In genomic region chr3:117874904-117875874, GRCh38 we compare ENCODE assay signal across 26 cellular contexts.
DNase-seq lines count a peak whose midpoint lies in the region; ATAC-seq and TF ChIP-seq lines count a peak whose summit lies in the region.
"Had no signal": no experiment of that assay in that cellular context is flagged by ENCODE, and none has a peak within 500 bp of the region (broad histone marks: within the 10 kb centered on the region; RNA-seq: fewer than 3 reads in every experiment).

No MANE protein-coding gene starts in this region.

- no peaks in the 10 kb centered on the region for H3K9me1 ChIP-seq in IMR-90 (ENCODE audit: insufficient read depth, low read length)

- H2BK20ac ChIP-seq in IMR-90 (ENCODE audit: low read depth, low read length), result no peak overlapping the region

- ATAC-seq in IMR-90 (ENCODE audit: low read depth) (peak; percentile 67), HG03175 (IDR thresholded peaks at IDR 0.05; ENCODE audit: unreplicated experiment) (no peak), mucosa of descending colon (no peak)
- ATAC-seq: activated CD8-positive, alpha-beta T cell treated with anti-CD3 and anti-CD28 coated beads, Interleukin-2, amount 10 ng/mL, durations not matched to agents 7 days and 5 days; GM12878; naive thymus-derived CD4-positive, alpha-beta T cell; stimulated activated memory B cell treated with anti-CD40 and anti-IgM and Interleukin-4, amounts not matched to agents 10 μg/mL and 1 μg/mL and 100 μg/mL, for 72 hours had no signal

- H3K79me1 ChIP-seq in IMR-90 (ENCODE audit: low read depth in 1 of 2, low read length in 2 of 2), result no peaks in the 10 kb centered on the region

- H3K9me3 Mint-ChIP-seq in brain, result peaks cover 0 to 2% (median 0%) of the 10 kb centered on the region in 5 experiments
- H3K9me3 Mint-ChIP-seq: activated naive CD4-positive, alpha-beta T cell treated with anti-CD3 and anti-CD28 coated beads, Interleukin-2, amount 10 ng/mL, durations not matched to agents 7 days and 5 days; mesothelial cell of epicardium; T-helper 2 cell treated with Interferon-gamma antibody and Interleukin-4, amounts not matched to agents 5 μg/mL and 100 μg/mL, for 36 hours; type B pancreatic cell had no signal

- intact Hi-C loops in IMR-90 (cut with micrococcal nuclease) (no loop called here), mucosa of descending colon (cut with DNase I, micrococcal nuclease) (no loop called here)

- H4K91ac ChIP-seq in IMR-90 (ENCODE audit: insufficient read depth, low read depth, low read length), result no peak overlapping the region

- dilution Hi-C loops in IMR-90 (cut with HindIII; ENCODE audit: low sequenced_read_pairs, unreplicated experiment), result no loop called here

- CTCF ChIA-PET in IMR-90 (lab: Yijun Ruan, JAX), result interaction anchor here (1.3 kb wide), 1 partner anchor 9 kb away, joined by 3 read pairs; no protein-coding TSS in a partner anchor

- peak overlapping the region in 4 of 5 experiments; percentile 54 to 87 (median 80) for H3K27ac Mint-ChIP-seq in brain
- H3K27ac Mint-ChIP-seq: activated CD8-positive, alpha-beta T cell treated with anti-CD3 and anti-CD28 coated beads, Interleukin-2, amount 10 ng/mL, durations not matched to agents 7 days and 5 days; activated naive CD4-positive, alpha-beta T cell treated with anti-CD3 and anti-CD28 coated beads, Interleukin-2, amount 10 ng/mL, durations not matched to agents 7 days and 5 days; mesothelial cell of epicardium; naive thymus-derived CD4-positive, alpha-beta T cell; stimulated activated memory B cell treated with anti-CD40 and anti-IgM and Interleukin-4, amounts not matched to agents 10 μg/mL and 1 μg/mL and 100 μg/mL, for 72 hours; T-helper 2 cell treated with Interferon-gamma antibody and Interleukin-4, amounts not matched to agents 5 μg/mL and 100 μg/mL, for 36 hours; type B pancreatic cell had no signal

- TF ChIP-seq RAD21 in IMR-90 (IDR thresholded peaks at IDR 0.05; ENCODE audit: low read length), result no peak

- in situ Hi-C loops in IMR-90 (cut with MboI; ENCODE audit: low sequenced_read_pairs), result no loop called here

- no CpG with 5 or more reads among the region's 1 CpG for whole genome bisulfite sequencing in IMR-90 (ENCODE audit: extremely low coverage in 2 of 2, insufficient read length in 1 of 2), 2 experiments

- H3K4me2 ChIP-seq in IMR-90 (ENCODE audit: low read depth, low read length), result no peak overlapping the region
- H3K4me2 ChIP-seq: KMS-11 had no signal

- H3K9me3 ChIP-seq in IMR-90 (ENCODE audit: control insufficient read depth, insufficient read depth, low read length) (no peaks in the 10 kb centered on the region), mucosa of descending colon (no peaks in the 10 kb centered on the region)
- H3K9me3 ChIP-seq: breast epithelium, Peyer's patch had no signal

- no peak overlapping the region for H3K56ac ChIP-seq in IMR-90 (ENCODE audit: extremely low read depth, insufficient read depth, low read length)

- H3K4me3 ChIP-seq in IMR-90 (ENCODE audit: insufficient read depth, low read depth, low read length), result no peak overlapping the region
- no peak overlapping the region for H3K4me3 ChIP-seq in mucosa of descending colon
- H3K4me3 ChIP-seq: breast epithelium, GM12878, Peyer's patch had no signal

- H3K36me3 Mint-ChIP-seq in brain, result no peaks in the 10 kb centered on the region
- H3K36me3 Mint-ChIP-seq: activated naive CD4-positive, alpha-beta T cell treated with anti-CD3 and anti-CD28 coated beads, Interleukin-2, amount 10 ng/mL, durations not matched to agents 7 days and 5 days; mesothelial cell of epicardium; naive thymus-derived CD4-positive, alpha-beta T cell; stimulated activated memory B cell treated with anti-CD40 and anti-IgM and Interleukin-4, amounts not matched to agents 10 μg/mL and 1 μg/mL and 100 μg/mL, for 72 hours had no signal

- H3K4ac ChIP-seq in IMR-90 (ENCODE audit: low read depth, low read length), result no peak overlapping the region

- no peak overlapping the region for H2BK5ac ChIP-seq in IMR-90 (ENCODE audit: low read depth, low read length, poor library complexity, severe bottlenecking)

- no peak overlapping the region for H2AK5ac ChIP-seq in IMR-90 (ENCODE audit: low read depth, low read length)

- H2BK120ac ChIP-seq in IMR-90 (ENCODE audit: low read depth, low read length), result no peak overlapping the region

- no TSS peak for BruUV-seq in IMR-90 (replicated peaks; lab: Mats Ljungman, UMichigan)

- H3K18ac ChIP-seq in IMR-90 (ENCODE audit: low read depth, low read length), result no peak overlapping the region

- no peaks in the 10 kb centered on the region for H3K27me3 Mint-ChIP-seq in brain
- H3K27me3 Mint-ChIP-seq: activated naive CD4-positive, alpha-beta T cell treated with anti-CD3 and anti-CD28 coated beads, Interleukin-2, amount 10 ng/mL, durations not matched to agents 7 days and 5 days; naive thymus-derived CD4-positive, alpha-beta T cell; stimulated activated memory B cell treated with anti-CD40 and anti-IgM and Interleukin-4, amounts not matched to agents 10 μg/mL and 1 μg/mL and 100 μg/mL, for 72 hours had no signal

- TF ChIP-seq CTCF in IMR-90 (conservative IDR thresholded peaks at IDR 0.05; ENCODE audit: low read depth, low read length) (no peak), brain (conservative IDR thresholded peaks at IDR 0.05) (no peak), mucosa of descending colon (IDR thresholded peaks at IDR 0.05) (no peak)

- no peak overlapping the region for H3K9ac ChIP-seq in IMR-90 (ENCODE audit: low read depth, low read length)
- H3K9ac ChIP-seq: KMS-11 had no signal

- no peak for TF ChIP-seq POLR2A in IMR-90 (IDR thresholded peaks at IDR 0.05; ENCODE audit: low read depth, low read length)

- no peak overlapping the region for H2BK15ac ChIP-seq in IMR-90 (ENCODE audit: low read depth, low read length)

- peaks cover 35% of the 10 kb centered on the region for H3K4me1 Mint-ChIP-seq in brain
- H3K4me1 Mint-ChIP-seq: activated naive CD4-positive, alpha-beta T cell treated with anti-CD3 and anti-CD28 coated beads, Interleukin-2, amount 10 ng/mL, durations not matched to agents 7 days and 5 days; naive thymus-derived CD4-positive, alpha-beta T cell; stimulated activated memory B cell treated with anti-CD40 and anti-IgM and Interleukin-4, amounts not matched to agents 10 μg/mL and 1 μg/mL and 100 μg/mL, for 72 hours had no signal

- no peak overlapping the region for H3K27ac ChIP-seq in IMR-90 (ENCODE audit: insufficient read depth, low read length)
- H3K27ac ChIP-seq: breast epithelium, KMS-11, Peyer's patch had no signal

- peak overlapping the region in 1 of 5 experiments; percentile 59 for H3K4me3 Mint-ChIP-seq in brain
- H3K4me3 Mint-ChIP-seq: activated CD8-positive, alpha-beta T cell treated with anti-CD3 and anti-CD28 coated beads, Interleukin-2, amount 10 ng/mL, durations not matched to agents 7 days and 5 days; activated naive CD4-positive, alpha-beta T cell treated with anti-CD3 and anti-CD28 coated beads, Interleukin-2, amount 10 ng/mL, durations not matched to agents 7 days and 5 days; mesothelial cell of epicardium; naive thymus-derived CD4-positive, alpha-beta T cell; stimulated activated memory B cell treated with anti-CD40 and anti-IgM and Interleukin-4, amounts not matched to agents 10 μg/mL and 1 μg/mL and 100 μg/mL, for 72 hours; T-helper 2 cell treated with Interferon-gamma antibody and Interleukin-4, amounts not matched to agents 5 μg/mL and 100 μg/mL, for 36 hours; type B pancreatic cell had no signal

- no peak overlapping the region for H4K8ac ChIP-seq in IMR-90 (ENCODE audit: low read depth in 2 of 2, low read length in 2 of 2)

- peak; percentile 52 for DNase-seq in IMR-90
- DNase-seq in kidney tubule cell (ENCODE audit: low spot score), result peak; percentile 13
- DNase-seq in Kasumi-1 (lab: John Stamatoyannopoulos, UW), result no peak
- no peak for DNase-seq in mucosa of descending colon
- no peak for DNase-seq in dedifferentiated amniotic fluid mesenchymal stem cell (ENCODE audit: extremely low spot score)
- DNase-seq: activated CD4-positive, alpha-beta T cell treated with anti-CD3 and anti-CD28 coated beads for 4 hours; activated CD8-positive, alpha-beta T cell treated with anti-CD3 and anti-CD28 coated beads, Interleukin-2, amount 10 ng/mL, durations not matched to agents 7 days and 5 days; activated naive CD4-positive, alpha-beta T cell treated with anti-CD3 and anti-CD28 coated beads, Interleukin-2, amount 10 ng/mL, durations not matched to agents 7 days and 5 days; amniotic stem cell; left ventricle myocardium superior; naive thymus-derived CD4-positive, alpha-beta T cell; NCI-H1436 treated with DMSO at 0.1 percent for 48 hours; NCI-H226; NCI-H526 treated with DMSO at 0.1 percent for 48 hours; nucleus accumbens; Peyer's patch; SIG-M5 had no signal

- H2AFZ ChIP-seq in IMR-90 (replicated peaks; ENCODE audit: low read length, poor library complexity), result no peak overlapping the region

- H3K14ac ChIP-seq in IMR-90 (replicated peaks; ENCODE audit: low read depth, low read length), result no peak overlapping the region

- no peak overlapping the region for H3K23ac ChIP-seq in IMR-90 (ENCODE audit: low read depth, low read length)

- no peaks in the 10 kb centered on the region for H4K20me1 ChIP-seq in IMR-90 (ENCODE audit: insufficient read depth, low read length)

- H3K36me3 ChIP-seq in IMR-90 (ENCODE audit: control insufficient read depth, insufficient read depth, low read length) (no peaks in the 10 kb centered on the region), mucosa of descending colon (ENCODE audit: low read depth) (no peaks in the 10 kb centered on the region)
- H3K36me3 ChIP-seq: breast epithelium, Peyer's patch had no signal

- H3K4me1 ChIP-seq in IMR-90 (ENCODE audit: control insufficient read depth, insufficient read depth, low read length) (no peaks in the 10 kb centered on the region; the same call in 1 of the 2 replicates), mucosa of descending colon (ENCODE audit: low read depth) (no peaks in the 10 kb centered on the region)
- H3K4me1 ChIP-seq: breast epithelium, Peyer's patch had no signal

- H3K27me3 ChIP-seq in IMR-90 (ENCODE audit: control insufficient read depth, insufficient read depth, low read length), result no peaks in the 10 kb centered on the region
- H3K27me3 ChIP-seq: breast epithelium, Peyer's patch had no signal

- no peak overlapping the region for H4K5ac ChIP-seq in IMR-90 (ENCODE audit: low read depth, low read length)

- POLR2A ChIA-PET in IMR-90 (lab: Charles Lee; ENCODE audit: unreplicated experiment), result no interaction called here

- H2AK9ac ChIP-seq in IMR-90 (replicated peaks; ENCODE audit: low read depth, low read length, poor library complexity), result no peak overlapping the region

TF ChIP-seq in IMR-90, 13 proteins besides CTCF, POLR2A, EP300 and RAD21 (continues in another document):
- TF ChIP-seq BHLHE40 (IDR thresholded peaks at IDR 0.05; ENCODE audit: low read depth, low read length), result no peak
- TF ChIP-seq RFX5 (IDR thresholded peaks at IDR 0.05; ENCODE audit: low read depth, low read length), result no peak
- TF ChIP-seq MXI1 (IDR thresholded peaks at IDR 0.05; ENCODE audit: borderline replicate concordance, low read depth, low read length), result no peak
- no peak for TF ChIP-seq SMC3 (IDR thresholded peaks at IDR 0.05; ENCODE audit: low read depth, low read length)
- TF ChIP-seq CEBPB (IDR thresholded peaks at IDR 0.05; ENCODE audit: low read depth, low read length), result no peak
- TF ChIP-seq FOS (IDR thresholded peaks at IDR 0.05; ENCODE audit: low read depth, low read length), result no peak

Comparison
In these comparisons a context has a peak if more than half of its experiments do, and no peak if none do; other contexts are left out.
1. DNase-seq: peak in IMR-90 (single experiment) and kidney tubule cell (single experiment); none in Kasumi-1 (0 of 2), mucosa of descending colon (0 of 3) and dedifferentiated amniotic fluid mesenchymal stem cell (single experiment).